ENCODE assay signal across 1 cellular context in the genomic region with DNA sequence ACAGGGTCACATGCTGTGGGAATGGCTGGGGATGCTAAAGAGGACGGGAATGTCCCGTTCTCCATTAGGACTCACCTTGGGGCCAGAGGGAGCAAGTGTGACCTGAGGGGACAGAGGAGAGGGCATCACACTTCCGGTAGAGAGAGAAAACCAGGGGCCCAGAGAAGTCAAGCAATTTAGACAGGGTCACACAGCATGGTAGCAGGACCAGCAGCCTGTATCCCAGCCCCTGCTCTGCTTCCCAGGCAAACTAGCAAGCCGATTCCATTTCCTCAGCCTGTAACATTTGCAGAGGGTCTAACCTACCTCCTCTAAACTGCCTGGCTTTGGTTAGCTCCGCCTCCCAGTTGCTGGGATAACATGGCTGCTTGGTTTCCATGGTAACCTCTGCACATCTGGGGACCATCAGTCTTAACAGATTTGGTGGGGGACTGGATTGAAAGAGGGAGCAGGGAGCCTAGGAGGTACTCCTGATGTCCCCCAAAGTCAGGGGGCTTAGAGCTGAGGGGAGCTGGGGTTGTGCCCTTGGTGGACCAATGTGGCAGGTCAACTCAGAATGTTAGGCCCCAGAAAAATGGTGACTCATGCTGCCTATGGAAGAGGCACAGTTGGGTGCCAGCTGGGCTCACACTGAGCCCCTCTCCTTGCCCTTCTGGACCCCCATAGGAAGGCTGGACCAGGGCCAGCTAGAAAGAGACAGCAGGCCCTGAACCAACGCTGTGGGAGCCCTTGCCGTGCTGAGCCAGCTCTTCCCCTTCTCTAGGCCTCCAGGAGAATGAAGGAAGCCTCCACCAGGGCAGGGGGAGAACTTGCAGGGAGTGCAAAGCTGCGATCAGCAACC.
TF ChIP-seq lines count a peak whose summit lies in the region.

No MANE protein-coding gene starts in this region.

TF ChIP-seq in A549, 52 proteins besides CTCF, POLR2A, EP300 and RAD21:
- TF ChIP-seq, protein P1, sequence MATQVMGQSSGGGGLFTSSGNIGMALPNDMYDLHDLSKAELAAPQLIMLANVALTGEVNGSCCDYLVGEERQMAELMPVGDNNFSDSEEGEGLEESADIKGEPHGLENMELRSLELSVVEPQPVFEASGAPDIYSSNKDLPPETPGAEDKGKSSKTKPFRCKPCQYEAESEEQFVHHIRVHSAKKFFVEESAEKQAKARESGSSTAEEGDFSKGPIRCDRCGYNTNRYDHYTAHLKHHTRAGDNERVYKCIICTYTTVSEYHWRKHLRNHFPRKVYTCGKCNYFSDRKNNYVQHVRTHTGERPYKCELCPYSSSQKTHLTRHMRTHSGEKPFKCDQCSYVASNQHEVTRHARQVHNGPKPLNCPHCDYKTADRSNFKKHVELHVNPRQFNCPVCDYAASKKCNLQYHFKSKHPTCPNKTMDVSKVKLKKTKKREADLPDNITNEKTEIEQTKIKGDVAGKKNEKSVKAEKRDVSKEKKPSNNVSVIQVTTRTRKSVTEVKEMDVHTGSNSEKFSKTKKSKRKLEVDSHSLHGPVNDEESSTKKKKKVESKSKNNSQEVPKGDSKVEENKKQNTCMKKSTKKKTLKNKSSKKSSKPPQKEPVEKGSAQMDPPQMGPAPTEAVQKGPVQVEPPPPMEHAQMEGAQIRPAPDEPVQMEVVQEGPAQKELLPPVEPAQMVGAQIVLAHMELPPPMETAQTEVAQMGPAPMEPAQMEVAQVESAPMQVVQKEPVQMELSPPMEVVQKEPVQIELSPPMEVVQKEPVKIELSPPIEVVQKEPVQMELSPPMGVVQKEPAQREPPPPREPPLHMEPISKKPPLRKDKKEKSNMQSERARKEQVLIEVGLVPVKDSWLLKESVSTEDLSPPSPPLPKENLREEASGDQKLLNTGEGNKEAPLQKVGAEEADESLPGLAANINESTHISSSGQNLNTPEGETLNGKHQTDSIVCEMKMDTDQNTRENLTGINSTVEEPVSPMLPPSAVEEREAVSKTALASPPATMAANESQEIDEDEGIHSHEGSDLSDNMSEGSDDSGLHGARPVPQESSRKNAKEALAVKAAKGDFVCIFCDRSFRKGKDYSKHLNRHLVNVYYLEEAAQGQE (IDR thresholded peaks at IDR 0.05) = no peak
- peak; percentile 51 for TF ChIP-seq ZFP36 (IDR thresholded peaks at IDR 0.05; ENCODE audit: borderline replicate concordance, partially characterized antibody)
- no peak for TF ChIP-seq ELK1 (IDR thresholded peaks at IDR 0.05; ENCODE audit: low read depth, low read length)
- TF ChIP-seq HOXB5 (CRISPR knock-in tag; IDR thresholded peaks at IDR 0.05) = no peak
- TF ChIP-seq ZNF302 (CRISPR knock-in tag; IDR thresholded peaks at IDR 0.05) = no peak
- no peak for TF ChIP-seq RARB (CRISPR knock-in tag; IDR thresholded peaks at IDR 0.05)
- TF ChIP-seq CEBPB (IDR thresholded peaks at IDR 0.05) = no peak
- TF ChIP-seq, protein P2, sequence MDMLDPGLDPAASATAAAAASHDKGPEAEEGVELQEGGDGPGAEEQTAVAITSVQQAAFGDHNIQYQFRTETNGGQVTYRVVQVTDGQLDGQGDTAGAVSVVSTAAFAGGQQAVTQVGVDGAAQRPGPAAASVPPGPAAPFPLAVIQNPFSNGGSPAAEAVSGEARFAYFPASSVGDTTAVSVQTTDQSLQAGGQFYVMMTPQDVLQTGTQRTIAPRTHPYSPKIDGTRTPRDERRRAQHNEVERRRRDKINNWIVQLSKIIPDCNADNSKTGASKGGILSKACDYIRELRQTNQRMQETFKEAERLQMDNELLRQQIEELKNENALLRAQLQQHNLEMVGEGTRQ (IDR thresholded peaks at IDR 0.05) = no peak
- TF ChIP-seq FOSB (CRISPR knock-in tag; IDR thresholded peaks at IDR 0.05) = no peak
- no peak for TF ChIP-seq CHD4 (IDR thresholded peaks at IDR 0.05; ENCODE audit: borderline replicate concordance)
- TF ChIP-seq FOSL2 (IDR thresholded peaks at IDR 0.05) = no peak
- no peak for TF ChIP-seq FOSL2 (CRISPR knock-in tag; IDR thresholded peaks at IDR 0.05)
- TF ChIP-seq TP53 (CRISPR knock-in tag; IDR thresholded peaks at IDR 0.05) = no peak
- TF ChIP-seq, protein P3, sequence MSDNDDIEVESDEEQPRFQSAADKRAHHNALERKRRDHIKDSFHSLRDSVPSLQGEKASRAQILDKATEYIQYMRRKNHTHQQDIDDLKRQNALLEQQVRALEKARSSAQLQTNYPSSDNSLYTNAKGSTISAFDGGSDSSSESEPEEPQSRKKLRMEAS (IDR thresholded peaks at IDR 0.05) = no peak
- TF ChIP-seq FOXS1 (CRISPR knock-in tag; IDR thresholded peaks at IDR 0.05) = no peak
- no peak for TF ChIP-seq GATA3 (IDR thresholded peaks at IDR 0.05; ENCODE audit: borderline replicate concordance)
- TF ChIP-seq RCOR1 (IDR thresholded peaks at IDR 0.05; ENCODE audit: low read depth, low read length) = no peak
- TF ChIP-seq KDM1A (IDR thresholded peaks at IDR 0.05; ENCODE audit: low read depth) = peak; percentile 49; the same call in 1 of the 2 replicates
TF ChIP-seq in A549: peak in this region for 2.
